In genomic region chr17:2398655-2399571, GRCh38 we compare ENCODE assay signal across 1 cellular context.
TF ChIP-seq lines count a peak whose summit lies in the region.

No MANE protein-coding gene starts in this region.

TF ChIP-seq in HepG2, 621 proteins besides CTCF, POLR2A, EP300 and RAD21 (continued from another document and continues in another):
- TF ChIP-seq ZNF281 (CRISPR knock-in tag; IDR thresholded peaks at IDR 0.05; ENCODE audit: borderline replicate concordance) (peak; percentile 12; the same call in 1 of the 2 replicates), NR2F6 (IDR thresholded peaks at IDR 0.05) (peak; percentile 33; the same call in 1 of the 2 replicates), NR2F6 (CRISPR knock-in tag; IDR thresholded peaks at IDR 0.05) (peak; percentile 27; the same call in 1 of the 2 replicates), ZNF616 (CRISPR knock-in tag; IDR thresholded peaks at IDR 0.05; ENCODE audit: low read depth) (peak; percentile 10; the same call in 1 of the 2 replicates), PHF8 (CRISPR knock-in tag; IDR thresholded peaks at IDR 0.05) (peak; percentile 18; the same call in 1 of the 2 replicates), ZNF224 (CRISPR knock-in tag; IDR thresholded peaks at IDR 0.05) (no peak), MXI1 (IDR thresholded peaks at IDR 0.05; ENCODE audit: borderline replicate concordance, low read depth, low read length) (no peak), SAP130 (CRISPR knock-in tag; IDR thresholded peaks at IDR 0.05; ENCODE audit: low read depth) (peak; percentile 56), THAP7 (CRISPR knock-in tag; IDR thresholded peaks at IDR 0.05) (no peak), FOXC1 (CRISPR knock-in tag; IDR thresholded peaks at IDR 0.05; ENCODE audit: borderline replicate concordance) (0 out of 2 replicates have a peak, but pooled peaks have one; percentile 27), ZBTB1 (CRISPR knock-in tag; IDR thresholded peaks at IDR 0.05; ENCODE audit: borderline replicate concordance) (no peak), THRA (CRISPR knock-in tag; IDR thresholded peaks at IDR 0.05; ENCODE audit: borderline replicate concordance) (0 out of 2 replicates have a peak, but pooled peaks have one; percentile 5), YY1 (IDR thresholded peaks at IDR 0.05; ENCODE audit: insufficient read depth, insufficient replicate concordance, low read depth, low read length) (no peak), ZNF879 (CRISPR knock-in tag; IDR thresholded peaks at IDR 0.05) (no peak), ZNF280D (CRISPR knock-in tag; IDR thresholded peaks at IDR 0.05) (no peak), HDAC1 (CRISPR knock-in tag; IDR thresholded peaks at IDR 0.05) (no peak), NFKBIZ (CRISPR knock-in tag; IDR thresholded peaks at IDR 0.05) (no peak), TFDP2 (CRISPR knock-in tag; IDR thresholded peaks at IDR 0.05) (peak; percentile 45; the same call in 1 of the 2 replicates), ZNF263 (CRISPR knock-in tag; IDR thresholded peaks at IDR 0.05) (peak; percentile 11; the same call in 1 of the 2 replicates), ATF3 (CRISPR knock-in tag; IDR thresholded peaks at IDR 0.05) (peak; percentile 87), HMGXB4 (CRISPR knock-in tag; IDR thresholded peaks at IDR 0.05; ENCODE audit: borderline replicate concordance in 1 of 2, low read depth in 1 of 2) (peak in 1 of 2 experiments; percentile 55; a peak in 1 of 4 replicates), RBM39 (IDR thresholded peaks at IDR 0.05; ENCODE audit: low read depth, low read length, poor library complexity, severe bottlenecking) (peak; percentile 28), ZNF383 (CRISPR knock-in tag; IDR thresholded peaks at IDR 0.05; ENCODE audit: borderline replicate concordance) (no peak), LCORL (IDR thresholded peaks at IDR 0.05) (no peak), LCORL (CRISPR knock-in tag; IDR thresholded peaks at IDR 0.05) (0 out of 2 replicates have a peak, but pooled peaks have one; percentile 22), ZBTB7B (CRISPR knock-in tag; IDR thresholded peaks at IDR 0.05) (peak; percentile 44), HNF1B (CRISPR knock-in tag; IDR thresholded peaks at IDR 0.05) (peak; percentile 14), ZEB1 (IDR thresholded peaks at IDR 0.05; ENCODE audit: insufficient replicate concordance, low read depth) (no peak), ZNF709 (CRISPR knock-in tag; IDR thresholded peaks at IDR 0.05) (0 out of 2 replicates have a peak, but pooled peaks have one; percentile 52), REPIN1 (CRISPR knock-in tag; IDR thresholded peaks at IDR 0.05; ENCODE audit: borderline replicate concordance, low read depth) (no peak), ZFX (CRISPR knock-in tag; IDR thresholded peaks at IDR 0.05; ENCODE audit: low read depth) (peak; percentile 47), ZNF235 (CRISPR knock-in tag; IDR thresholded peaks at IDR 0.05; ENCODE audit: borderline replicate concordance) (peak; percentile 19; the same call in 1 of the 2 replicates), KDM2A (CRISPR knock-in tag; IDR thresholded peaks at IDR 0.05; ENCODE audit: borderline replicate concordance, low read depth) (peak; percentile 71), FOSL1 (CRISPR knock-in tag; IDR thresholded peaks at IDR 0.05; ENCODE audit: borderline replicate concordance) (peak; percentile 61), NFIB (CRISPR knock-in tag; IDR thresholded peaks at IDR 0.05; ENCODE audit: borderline replicate concordance) (no peak), GPBP1L1 (CRISPR knock-in tag; IDR thresholded peaks at IDR 0.05) (no peak), ZNF737 (CRISPR knock-in tag; IDR thresholded peaks at IDR 0.05; ENCODE audit: borderline replicate concordance) (no peak), HNF4A (CRISPR knock-in tag; IDR thresholded peaks at IDR 0.05) (0 out of 2 replicates have a peak, but pooled peaks have one; percentile 12), NFE2L2 (IDR thresholded peaks at IDR 0.05; ENCODE audit: low read length) (peak; percentile 45; the same call in 1 of the 2 replicates), CHD2 (IDR thresholded peaks at IDR 0.05; ENCODE audit: low read depth, low read length) (peak; percentile 19; the same call in 1 of the 2 replicates), ZBTB10 (CRISPR knock-in tag; IDR thresholded peaks at IDR 0.05; ENCODE audit: borderline replicate concordance) (no peak), NFE2L1 (CRISPR knock-in tag; IDR thresholded peaks at IDR 0.05; ENCODE audit: borderline replicate concordance) (no peak), NFIC (IDR thresholded peaks at IDR 0.05; ENCODE audit: low read length) (no peak), RAD51 (IDR thresholded peaks at IDR 0.05; ENCODE audit: borderline replicate concordance) (no peak), ZNF720 (CRISPR knock-in tag; IDR thresholded peaks at IDR 0.05) (no peak)
